Comparison of ENCODE assay signal across 15 cellular contexts in the genomic region with DNA sequence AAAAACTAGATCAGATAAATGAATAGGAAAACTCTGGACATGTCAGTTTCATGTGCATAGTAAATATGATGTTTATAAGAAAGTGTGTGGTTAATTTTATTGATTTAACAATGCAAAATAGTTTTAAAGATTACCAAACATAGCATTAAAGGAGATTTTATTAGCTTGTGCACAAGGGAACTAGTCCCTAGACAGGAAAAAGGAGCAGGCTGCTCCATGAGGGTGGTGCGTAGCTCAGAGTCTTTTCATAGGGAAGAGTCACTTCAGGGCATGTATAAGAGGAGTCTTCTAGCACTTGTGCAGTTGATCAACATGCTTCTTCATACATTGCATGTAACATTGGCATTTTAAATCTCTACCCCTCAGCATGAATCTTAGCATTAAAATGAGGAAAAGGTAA.
DNase-seq lines count a peak whose midpoint lies in the region; ATAC-seq, FAIRE-seq and TF ChIP-seq lines count a peak whose summit lies in the region.
"Had no signal": no experiment of that assay in that cellular context is flagged by ENCODE, and none has a peak within 500 bp of the region (broad histone marks: within the 10 kb centered on the region; RNA-seq: fewer than 3 reads in every experiment).

No MANE protein-coding gene starts in this region.

- H3K4me1 Mint-ChIP-seq in GM23338, result peaks cover 12% of the 10 kb centered on the region
- no peaks in the 10 kb centered on the region for H3K4me1 Mint-ChIP-seq in neural progenitor cell
- H3K4me1 Mint-ChIP-seq: CD14-positive monocyte had no signal

- peaks cover 20% of the 10 kb centered on the region for H3K4me1 ChIP-seq in GM23338 (ENCODE audit: insufficient read depth)
- H3K4me1 ChIP-seq in Karpas-422 (ENCODE audit: low read length), result no peaks in the 10 kb centered on the region; the same call in 1 of the 2 replicates
- H3K4me1 ChIP-seq in H1 (replicated peaks in 1 of 4; ENCODE audit: control insufficient read depth in 3 of 4, insufficient read depth in 4 of 4, low read length in 3 of 4), result peaks cover 0 to 5% (median 0%) of the 10 kb centered on the region in 4 experiments; a peak in 2 of 7 replicates
- peaks cover 14% of the 10 kb centered on the region for H3K4me1 ChIP-seq in neural progenitor cell

- H4K20me1 ChIP-seq in GM23338 (replicated peaks; ENCODE audit: insufficient read depth) (no peaks in the 10 kb centered on the region), Karpas-422 (ENCODE audit: insufficient read depth, low read depth, low read length) (no peaks in the 10 kb centered on the region), H1 (replicated peaks in 1 of 2; ENCODE audit: control insufficient read depth in 1 of 2, insufficient read depth in 2 of 2, low read length in 2 of 2) (no peaks in the 10 kb centered on the region), neural progenitor cell (ENCODE audit: low read depth) (no peaks in the 10 kb centered on the region)

- no peak for TF ChIP-seq EP300 in H1 (IDR thresholded peaks at IDR 0.05; ENCODE audit: borderline replicate concordance in 1 of 2, low read depth in 2 of 2, low read length in 2 of 2)

- H3K9me2 ChIP-seq in GM23338 (ENCODE audit: insufficient read depth) (no peaks in the 10 kb centered on the region), Karpas-422 (replicated peaks; ENCODE audit: insufficient read depth, low read length) (no peaks in the 10 kb centered on the region)

- no peak overlapping the region for H2BK15ac ChIP-seq in H1 (ENCODE audit: low read length)

- H2AFZ ChIP-seq in GM23338 (no peak overlapping the region), Karpas-422 (ENCODE audit: low read length) (peak overlapping the region; percentile 36; the same call in 1 of the 2 replicates), H1 (ENCODE audit: low read length) (peak overlapping the region; percentile 74; the same call in 1 of the 2 replicates), neural progenitor cell (replicated peaks) (peak overlapping the region; percentile 45)

- H3K4me3 ChIP-seq in GM23338 (no peak overlapping the region), Karpas-422 (ENCODE audit: low read length) (no peak overlapping the region), H1 (ENCODE audit: extremely low read depth in 1 of 4, insufficient read depth in 2 of 4, low read depth in 3 of 4, low read length in 4 of 4) (no peak overlapping the region), neural progenitor cell (no peak overlapping the region)

- H2AK5ac ChIP-seq in H1 (ENCODE audit: low read depth, low read length), result no peak overlapping the region

- POLR2A ChIA-PET in H1 (lab: Charles Lee; ENCODE audit: partially characterized antibody), result no interaction called here

- H3K4me2 ChIP-seq in GM23338 (peak overlapping the region; percentile 41; the same call in 1 of the 2 replicates), Karpas-422 (ENCODE audit: low read depth, low read length, poor library complexity, severe bottlenecking) (no peak overlapping the region), H1 (ENCODE audit: insufficient read depth in 1 of 2, low read depth in 2 of 2, low read length in 2 of 2) (no peak overlapping the region), neural progenitor cell (no peak overlapping the region)

- H3F3A ChIP-seq in GM23338 (replicated peaks; ENCODE audit: low read depth), result no peaks in the 10 kb centered on the region
- H3F3A ChIP-seq in neural progenitor cell (ENCODE audit: low read depth), result no peaks in the 10 kb centered on the region

- H3K56ac ChIP-seq in H1 (replicated peaks; ENCODE audit: insufficient read length, low read depth, low read length), result no peak overlapping the region

- H4K91ac ChIP-seq in H1 (replicated peaks; ENCODE audit: insufficient read length, low read length), result no peak overlapping the region

- no peak overlapping the region for H2BK120ac ChIP-seq in H1 (replicated peaks; ENCODE audit: low read depth, low read length)

- H3K9ac ChIP-seq in Karpas-422 (ENCODE audit: low read length) (no peak overlapping the region), H1 (replicated peaks in 1 of 4; ENCODE audit: extremely low read depth in 1 of 4, low read depth in 3 of 4, low read length in 3 of 4) (no peak overlapping the region), neural progenitor cell (no peak overlapping the region)

- H3K36me3 ChIP-seq in GM23338 (ENCODE audit: insufficient read depth) (no peaks in the 10 kb centered on the region), Karpas-422 (ENCODE audit: insufficient read depth, low read length) (no peaks in the 10 kb centered on the region), H1 (ENCODE audit: control insufficient read depth in 2 of 4, insufficient read depth in 4 of 4, low read length in 3 of 4) (no peaks in the 10 kb centered on the region), neural progenitor cell (no peaks in the 10 kb centered on the region)

- no peak overlapping the region for H4K5ac ChIP-seq in H1 (ENCODE audit: insufficient read length, low read depth, low read length)

- in situ Hi-C loops in ACHN (cut with HindIII; ENCODE audit: low pct_ligation_motif_present, low pct_unique_long_range_greater_than_20kb, low sequenced_read_pairs), result no loop called here

- H4K8ac ChIP-seq in H1 (ENCODE audit: extremely low read depth, insufficient read depth, low read length), result no peak overlapping the region

- H3K14ac ChIP-seq in H1 (ENCODE audit: insufficient read length), result no peak overlapping the region

- peak; percentile 81 for ATAC-seq in GM23338
- ATAC-seq: CD8-positive, alpha-beta T cell; HCT116 had no signal

- no peak overlapping the region for H3K27ac ChIP-seq in GM23338 (ENCODE audit: low read depth)
- H3K27ac ChIP-seq in Karpas-422 (ENCODE audit: low read length), result no peak overlapping the region
- H3K27ac ChIP-seq in H1 (ENCODE audit: low read depth, low read length), result no peak overlapping the region
- H3K27ac ChIP-seq in neural progenitor cell, result no peak overlapping the region
- H3K27ac ChIP-seq: HL-60 had no signal

- no peaks in the 10 kb centered on the region for H3K27me3 Mint-ChIP-seq in GM23338 (ENCODE audit: insufficient read depth, low read depth, poor library complexity)
- no peaks in the 10 kb centered on the region for H3K27me3 Mint-ChIP-seq in neural progenitor cell (ENCODE audit: insufficient read depth, low read depth)

- H2BK20ac ChIP-seq in H1 (ENCODE audit: low read length), result no peak overlapping the region

- H3K36me3 Mint-ChIP-seq in GM23338 (ENCODE audit: low read depth) (no peaks in the 10 kb centered on the region), neural progenitor cell (no peaks in the 10 kb centered on the region)
- H3K36me3 Mint-ChIP-seq: CD14-positive monocyte; CD8-positive, alpha-beta T cell had no signal

- no peak overlapping the region for H3K23ac ChIP-seq in H1 (ENCODE audit: insufficient read length)

- no peak overlapping the region for H2BK5ac ChIP-seq in H1 (ENCODE audit: low read depth, low read length)

- no peak overlapping the region for H3K18ac ChIP-seq in H1 (ENCODE audit: extremely low read depth, low read length)

- TF ChIP-seq CTCF in GM23338 (conservative IDR thresholded peaks at IDR 0.05; ENCODE audit: low read depth in 2 of 2) (no peak), H1 (IDR thresholded peaks at IDR 0.05; ENCODE audit: control extremely low read depth in 1 of 3, insufficient read depth in 1 of 3, low read depth in 1 of 3, low read length in 3 of 3) (no peak), neural progenitor cell (IDR thresholded peaks at IDR 0.05) (no peak)

- H3K23me2 ChIP-seq in H1 (ENCODE audit: low read depth, low read length), result peaks cover 1% of the 10 kb centered on the region; the same call in 1 of the 2 replicates

- TF ChIP-seq POLR2A in H1 (IDR thresholded peaks at IDR 0.05; ENCODE audit: control extremely low read depth in 1 of 2, low read depth in 2 of 2, low read length in 2 of 2), result no peak

- H3K79me2 ChIP-seq in GM23338 (replicated peaks; ENCODE audit: insufficient read depth) (no peaks in the 10 kb centered on the region), Karpas-422 (ENCODE audit: low read length) (no peaks in the 10 kb centered on the region), H1 (ENCODE audit: control insufficient read depth in 1 of 2, insufficient read depth in 2 of 2, low read length in 2 of 2) (no peaks in the 10 kb centered on the region), neural progenitor cell (ENCODE audit: low read depth) (no peaks in the 10 kb centered on the region)

- H3K4me3 Mint-ChIP-seq in GM23338, result no peak overlapping the region
- H3K4me3 Mint-ChIP-seq in neural progenitor cell, result no peak overlapping the region
- H3K4me3 Mint-ChIP-seq: CD14-positive monocyte; CD8-positive, alpha-beta T cell had no signal

- H3K9me3 ChIP-seq in Karpas-422 (ENCODE audit: low read length) (no peaks in the 10 kb centered on the region), H1 (ENCODE audit: insufficient read depth in 2 of 2, low read depth in 1 of 2, low read length in 1 of 2) (no peaks in the 10 kb centered on the region), neural progenitor cell (ENCODE audit: low read depth) (no peaks in the 10 kb centered on the region)

- CTCF ChIA-PET in H1 (lab: Charles Lee; ENCODE audit: partially characterized antibody), result no interaction called here

- H3K9me3 Mint-ChIP-seq in GM23338, result no peaks in the 10 kb centered on the region
- H3K9me3 Mint-ChIP-seq in neural progenitor cell, result no peaks in the 10 kb centered on the region
- H3K9me3 Mint-ChIP-seq: CD8-positive, alpha-beta T cell had no signal

- TF ChIP-seq RAD21 in H1 (IDR thresholded peaks at IDR 0.05 in 1 of 2, conservative IDR thresholded peaks at IDR 0.05 in 1 of 2; ENCODE audit: low read depth in 2 of 2, low read length in 2 of 2), result no peak

- no peak overlapping the region for H2BK12ac ChIP-seq in H1 (ENCODE audit: low read depth, low read length)

- no peak overlapping the region for H3K4ac ChIP-seq in H1 (replicated peaks; ENCODE audit: insufficient read length, low read depth, low read length)

- FAIRE-seq in H1 (lab: Jason Lieb, UNC), result no peak
- FAIRE-seq: A204.1 had no signal

- DNase-seq in GM23338 (ENCODE audit: low spot score) (peak; percentile 31), Karpas-422 (no peak), H1 (ENCODE audit: low read depth in 1 of 2, low spot score in 2 of 2) (no peak), neural progenitor cell (ENCODE audit: low spot score) (peak; percentile 27), ACHN (no peak), D341Med (ENCODE audit: low spot score) (no peak), NCI-H1930 (lab: John Stamatoyannopoulos, UW) (no peak)
- DNase-seq: CD8-positive, alpha-beta T cell; COR-L47; DMS53; GOT3 had no signal

- H3K27ac Mint-ChIP-seq in GM23338, result no peak overlapping the region
- no peak overlapping the region for H3K27ac Mint-ChIP-seq in neural progenitor cell
- H3K27ac Mint-ChIP-seq: CD14-positive monocyte; CD8-positive, alpha-beta T cell had no signal

- H3K79me1 ChIP-seq in H1 (ENCODE audit: low read depth, low read length), result no peaks in the 10 kb centered on the region

- 86% methylated on average over 1 of the region's 1 CpG; no CpG with 5 or more reads in 1 of the 2 experiments for WGBS in H1 (ENCODE audit: extremely low coverage in 1 of 2, insufficient coverage in 1 of 2, insufficient read length in 1 of 2, insufficient replicate concordance in 2 of 2, low coverage in 1 of 2, low lambda C conversion rate in 2 of 2, missing lambda C conversion rate in 1 of 2), 2 experiments

- H3K27me3 ChIP-seq in GM23338 (ENCODE audit: insufficient read depth), result no peaks in the 10 kb centered on the region
- no peaks in the 10 kb centered on the region for H3K27me3 ChIP-seq in Karpas-422 (ENCODE audit: low read length)
- H3K27me3 ChIP-seq in H1 (replicated peaks in 1 of 4; ENCODE audit: control insufficient read depth in 3 of 4, extremely low read depth in 1 of 4, insufficient read depth in 3 of 4, low read length in 3 of 4), result no peaks in the 10 kb centered on the region
- no peaks in the 10 kb centered on the region for H3K27me3 ChIP-seq in neural progenitor cell

Comparison
In these comparisons a context has a peak if more than half of its experiments do, and no peak if none do; other contexts are left out.
1. DNase-seq: peak in GM23338 (single experiment) and neural progenitor cell (single experiment); none in Karpas-422 (single experiment), H1 (0 of 2), ACHN (single experiment), D341Med (single experiment) and NCI-H1930 (0 of 2).